ENCODE assay signal across 10 cellular contexts in the genomic region with DNA sequence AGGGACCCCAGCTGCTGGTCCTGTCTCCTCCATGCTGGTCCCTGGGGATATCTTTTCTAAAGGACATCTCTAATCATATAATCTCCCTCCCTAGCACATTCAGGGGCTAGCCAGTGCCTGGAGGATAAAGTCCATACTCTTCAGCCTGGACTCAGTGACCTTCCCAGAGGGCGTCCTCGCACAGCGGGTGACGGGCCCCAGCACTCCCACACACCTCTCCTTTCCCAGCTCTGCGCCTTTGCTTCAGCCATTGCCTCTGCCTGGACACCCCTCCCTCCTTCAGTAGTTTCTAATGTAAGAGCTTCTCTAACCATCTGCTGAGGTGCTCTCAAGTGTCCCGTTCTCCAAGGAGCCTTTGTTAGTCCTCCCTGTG. TPM values are rescaled to one million over a fixed set of nuclear protein-coding genes. Genes with fewer than 3 reads are reported as not detected.
DNase-seq lines count a peak whose midpoint lies in the region; ATAC-seq and TF ChIP-seq lines count a peak whose summit lies in the region.
"Had no signal": no experiment of that assay in that cellular context is flagged by ENCODE, and none has a peak within 500 bp of the region (broad histone marks: within the 10 kb centered on the region; RNA-seq: fewer than 3 reads in every experiment).

No MANE protein-coding gene starts in this region.

- DNase-seq in WERI-Rb-1 (peak; percentile 17), right cardiac atrium (peak in 1 of 3 donors; percentile 40), NCI-H2196 (lab: John Stamatoyannopoulos, UW; ENCODE audit: unreplicated experiment) (no peak), putamen (ENCODE audit: low spot score) (no peak)
- no peak for DNase-seq in stimulated activated CD4-positive, alpha-beta T cell treated with anti-CD3 and anti-CD28 coated beads, Interleukin-1b, Interleukin-23, amount 100 ng/mL, for 48 hours
- DNase-seq: NCI-H774 had no signal

- peak overlapping the region; percentile 53 for H3K9ac ChIP-seq in skeletal muscle satellite cell (ENCODE audit: low read depth, low read length)
- H3K9ac ChIP-seq: GM23248 had no signal

- intact Hi-C loops in right cardiac atrium (cut with DNase I) = no loop called here

- 40% methylated on average over 6 of the region's 6 CpGs for WGBS in right cardiac atrium

- no peak overlapping the region for H3K27ac ChIP-seq in WERI-Rb-1
- H3K27ac ChIP-seq in right cardiac atrium (ENCODE audit: low read length) = peak overlapping the region; percentile 65

- TF ChIP-seq POLR2A in GM18526 (IDR thresholded peaks at IDR 0.05; ENCODE audit: extremely low read depth, insufficient read length) = peak; percentile 11

- H3K4me3 ChIP-seq in WERI-Rb-1 (ENCODE audit: low read depth, low read length) (no peak overlapping the region), right cardiac atrium (ENCODE audit: low read length) (no peak overlapping the region), skeletal muscle satellite cell (ENCODE audit: low read length) (no peak overlapping the region)
- H3K4me3 ChIP-seq: GM23248 had no signal

- H3K27me3 ChIP-seq in WERI-Rb-1 (ENCODE audit: insufficient read depth, low read depth, severe bottlenecking) (no peaks in the 10 kb centered on the region), right cardiac atrium (ENCODE audit: control insufficient read depth, insufficient read depth) (no peaks in the 10 kb centered on the region), skeletal muscle satellite cell (ENCODE audit: control insufficient read depth, insufficient read depth, low read length) (no peaks in the 10 kb centered on the region)

- H3K9me3 ChIP-seq in WERI-Rb-1 (ENCODE audit: severe bottlenecking) (no peaks in the 10 kb centered on the region), right cardiac atrium (ENCODE audit: control insufficient read depth, low read length) (no peaks in the 10 kb centered on the region), skeletal muscle satellite cell (replicated peaks; ENCODE audit: low read length) (no peaks in the 10 kb centered on the region)

- H3K36me3 ChIP-seq in WERI-Rb-1 = no peaks in the 10 kb centered on the region
- H3K36me3 ChIP-seq in skeletal muscle satellite cell (ENCODE audit: insufficient read depth, low read length) = peaks cover 14% of the 10 kb centered on the region

- TF ChIP-seq CTCF in WERI-Rb-1 (IDR thresholded peaks at IDR 0.05; ENCODE audit: low read depth, low read length) = no peak

- H3K4me2 ChIP-seq in skeletal muscle satellite cell (ENCODE audit: low read length) = no peak overlapping the region

- ATAC-seq in right cardiac atrium (peak; percentile 21 to 42), GM21529 (IDR thresholded peaks at IDR 0.05; ENCODE audit: unreplicated experiment) (no peak)

- H3K4me1 ChIP-seq in right cardiac atrium (ENCODE audit: control insufficient read depth, insufficient read depth, low read length) (peaks cover 26% of the 10 kb centered on the region), skeletal muscle satellite cell (ENCODE audit: control insufficient read depth, insufficient read depth, low read length) (peaks cover 45% of the 10 kb centered on the region)

RNA-seq across cellular contexts. Expression of gene TNIP1, which starts 15.2 kb away (rescaled TPM):
- 10 to 100 TPM; 77.0 to 98.2 (median 86.1) TPM for total RNA-seq in right cardiac atrium
- polyA plus RNA-seq in right cardiac atrium = 71.5 TPM
- 61.3 and 64.7 TPM in 2 replicates for total RNA-seq in skeletal muscle satellite cell (2012; rRNA removed)
